In genomic region chr1:61337037-61337436, GRCh38 we compare ENCODE assay signal across 11 cellular contexts.
DNase-seq lines count a peak whose midpoint lies in the region; ATAC-seq, FAIRE-seq and TF ChIP-seq lines count a peak whose summit lies in the region.
"Had no signal": no experiment of that assay in that cellular context is flagged by ENCODE, and none has a peak within 500 bp of the region (broad histone marks: within the 10 kb centered on the region; RNA-seq: fewer than 3 reads in every experiment).

No MANE protein-coding gene starts in this region.

- DNase-seq in PC-3: peak; percentile 24
- peak; percentile 24 for DNase-seq in epithelial cell of esophagus (ENCODE audit: low read depth)
- no peak for DNase-seq in neural progenitor cell (ENCODE audit: low spot score)
- DNase-seq in urothelium cell line (ENCODE audit: low spot score): no peak
- no peak for DNase-seq in activated naive CD4-positive, alpha-beta T cell (lab: John Stamatoyannopoulos, UW)
- DNase-seq: NCI-H1930 had no signal

- no TSS peak for BruUV-seq in PC-3 (replicated peaks; lab: Mats Ljungman, UMichigan)

- H3K9me3 ChIP-seq in PC-3 (ENCODE audit: low read length) (no peaks in the 10 kb centered on the region), neural progenitor cell (ENCODE audit: low read depth) (no peaks in the 10 kb centered on the region)

- no peaks in the 10 kb centered on the region for H3K36me3 ChIP-seq in ACC112 (ENCODE audit: insufficient read depth, low read length)
- H3K36me3 ChIP-seq in PC-3 (ENCODE audit: low read depth, low read length): no peaks in the 10 kb centered on the region
- no peaks in the 10 kb centered on the region for H3K36me3 ChIP-seq in neural progenitor cell

- H3K4me1 Mint-ChIP-seq in neural progenitor cell: peaks cover 47% of the 10 kb centered on the region
- H3K4me1 Mint-ChIP-seq: memory B cell had no signal

- H3K79me2 ChIP-seq in ACC112 (ENCODE audit: control insufficient read depth, insufficient read depth, low read length, unreplicated experiment): peaks cover 2% of the 10 kb centered on the region
- H3K79me2 ChIP-seq in PC-3 (ENCODE audit: low read length): no peaks in the 10 kb centered on the region
- H3K79me2 ChIP-seq in neural progenitor cell (ENCODE audit: low read depth): no peaks in the 10 kb centered on the region

- H3K9ac ChIP-seq in PC-3 (ENCODE audit: low read length): no peak overlapping the region
- no peak overlapping the region for H3K9ac ChIP-seq in neural progenitor cell

- H3K9me2 ChIP-seq in PC-3 (replicated peaks; ENCODE audit: low read length): no peaks in the 10 kb centered on the region

- H3F3A ChIP-seq in PC-3 (ENCODE audit: low read length, unreplicated experiment) (no peaks in the 10 kb centered on the region), neural progenitor cell (ENCODE audit: low read depth) (no peaks in the 10 kb centered on the region)

- intact Hi-C loops in PC-3 (cut with micrococcal nuclease): loop anchor here (5.0 kb wide), 2 partner anchors 95 to 490 kb away; no protein-coding TSS in a partner anchor

- H2AFZ ChIP-seq in ACC112 (ENCODE audit: low read length, unreplicated experiment): peak overlapping the region; percentile 65
- H2AFZ ChIP-seq in PC-3 (ENCODE audit: low read length): no peak overlapping the region
- H2AFZ ChIP-seq in neural progenitor cell (replicated peaks): peak overlapping the region; percentile 84

- TF ChIP-seq CTCF in PC-3 (conservative IDR thresholded peaks at IDR 0.05; ENCODE audit: low read depth, low read length) (peak; percentile 48; the same call in 1 of the 2 replicates), epithelial cell of esophagus (IDR thresholded peaks at IDR 0.05; ENCODE audit: insufficient read depth, low read depth, low read length, missing control alignments) (peak; percentile 42), neural progenitor cell (IDR thresholded peaks at IDR 0.05) (peak; percentile 12)

- no peak overlapping the region for H3K27ac Mint-ChIP-seq in neural progenitor cell
- H3K27ac Mint-ChIP-seq: memory B cell had no signal

- ATAC-seq in PC-3 (no peak), HG03439 (IDR thresholded peaks at IDR 0.05; ENCODE audit: unreplicated experiment) (no peak), GM18868 (IDR thresholded peaks at IDR 0.05; ENCODE audit: unreplicated experiment) (no peak)

- H3K4me3 ChIP-seq in ACC112 (ENCODE audit: low read depth, low read length): peak overlapping the region; percentile 75; the same call in 1 of the 2 replicates
- H3K4me3 ChIP-seq in PC-3 (ENCODE audit: low read length): no peak overlapping the region
- no peak overlapping the region for H3K4me3 ChIP-seq in epithelial cell of esophagus (ENCODE audit: low read length)
- H3K4me3 ChIP-seq in neural progenitor cell: no peak overlapping the region

- no peak overlapping the region for H3K4me3 Mint-ChIP-seq in neural progenitor cell
- H3K4me3 Mint-ChIP-seq: memory B cell had no signal

- no peak for FAIRE-seq in urothelium cell line (lab: Jason Lieb, UNC)
- FAIRE-seq: GM18507 had no signal

- H3K4me2 ChIP-seq in PC-3 (ENCODE audit: low read length): peak overlapping the region; percentile 88
- H3K4me2 ChIP-seq in neural progenitor cell: no peak overlapping the region

- peaks cover 7% of the 10 kb centered on the region for H3K36me3 Mint-ChIP-seq in neural progenitor cell
- H3K36me3 Mint-ChIP-seq: memory B cell had no signal

- H3K9me3 Mint-ChIP-seq in neural progenitor cell: no peaks in the 10 kb centered on the region
- H3K9me3 Mint-ChIP-seq: memory B cell had no signal

- H3K27ac ChIP-seq in ACC112 (ENCODE audit: low read depth, low read length) (peak overlapping the region; percentile 96), PC-3 (ENCODE audit: low read length) (peak overlapping the region; percentile 67), neural progenitor cell (no peak overlapping the region)

- H3K4me1 ChIP-seq in ACC112 (ENCODE audit: control insufficient read depth, insufficient read depth, low read length, unreplicated experiment) (peaks cover 24% of the 10 kb centered on the region), PC-3 (ENCODE audit: insufficient read depth, low read length) (peaks cover 27% of the 10 kb centered on the region), neural progenitor cell (peaks cover 10% of the 10 kb centered on the region)

- CTCF ChIA-PET in PC-3 (lab: Charles Lee): interaction anchor here (0.6 to 1.4 kb wide), 3 partner anchors 9 to 638 kb away, joined by 3 to 9 read pairs (median 3); no protein-coding TSS in a partner anchor

- H3K27me3 Mint-ChIP-seq in neural progenitor cell (ENCODE audit: insufficient read depth, low read depth): no peaks in the 10 kb centered on the region

- H4K20me1 ChIP-seq in PC-3 (ENCODE audit: low read length): no peaks in the 10 kb centered on the region
- H4K20me1 ChIP-seq in neural progenitor cell (ENCODE audit: low read depth): no peaks in the 10 kb centered on the region

- H3K27me3 ChIP-seq in ACC112 (ENCODE audit: insufficient read depth, low read length): no peaks in the 10 kb centered on the region
- H3K27me3 ChIP-seq in PC-3 (ENCODE audit: low read length): no peaks in the 10 kb centered on the region
- no peaks in the 10 kb centered on the region for H3K27me3 ChIP-seq in neural progenitor cell

- POLR2A ChIA-PET in PC-3 (lab: Charles Lee; ENCODE audit: unreplicated experiment): interaction anchor here (0.6 kb wide), 1 partner anchor 157 kb away, joined by 13 read pairs; no protein-coding TSS in a partner anchor

Comparison
In these comparisons a context has a peak if more than half of its experiments do, and no peak if none do; other contexts are left out.
1. DNase-seq: peak in PC-3 (single experiment) and epithelial cell of esophagus (single experiment); none in neural progenitor cell (single experiment), urothelium cell line (single experiment) and activated naive CD4-positive, alpha-beta T cell (0 of 4).
2. Peak in every context shown above with its lines, with median percentiles within 50 percentile points of each other: CTCF ChIP-seq.